In genomic region chr1:42931911-42932422, GRCh38 we compare ENCODE assay signal across 8 cellular contexts. TPM values are rescaled to one million over a fixed set of nuclear protein-coding genes. Genes with fewer than 3 reads are reported as not detected.
DNase-seq lines count a peak whose midpoint lies in the region; ATAC-seq and TF ChIP-seq lines count a peak whose summit lies in the region.

No MANE protein-coding gene starts in this region.

- H3K4me3 ChIP-seq in PC-3 (ENCODE audit: low read length): no peak overlapping the region
- no peak overlapping the region for H3K4me3 ChIP-seq in coronary artery

- peaks cover 1% of the 10 kb centered on the region for H3F3A ChIP-seq in PC-3 (ENCODE audit: low read length, unreplicated experiment)

- peaks cover 54% of the 10 kb centered on the region for H3K79me2 ChIP-seq in PC-3 (ENCODE audit: low read length)

- peak; percentile 69 for DNase-seq in PC-3
- peak; percentile 80 for DNase-seq in activated effector memory CD4-positive, alpha-beta T cell treated with Interleukin-2 at 50 U/mL for 16 hours
- no peak for DNase-seq in left lobe of liver (ENCODE audit: low spot score)
- DNase-seq in stimulated activated CD4-positive, alpha-beta T cell treated with anti-CD3 and anti-CD28 coated beads, TNF-alpha, amount 100 ng/mL, for 48 hours (ENCODE audit: low read depth in 3 of 3): peak; percentile 45 to 66 (median 64)
- DNase-seq in AG20443 (ENCODE audit: low spot score): no peak
- no peak for DNase-seq in coronary artery (ENCODE audit: low spot score)

- no TSS peak for BruUV-seq in PC-3 (replicated peaks; lab: Mats Ljungman, UMichigan)

- H3K4me2 ChIP-seq in PC-3 (ENCODE audit: low read length): peak overlapping the region; percentile 29

- no peaks in the 10 kb centered on the region for H3K27me3 ChIP-seq in PC-3 (ENCODE audit: low read length)

- peak overlapping the region; percentile 74 for H3K27ac ChIP-seq in PC-3 (ENCODE audit: low read length)
- peak overlapping the region in 1 of 2 donors; percentile 52 for H3K27ac ChIP-seq in coronary artery

- peak overlapping the region; percentile 45 for H3K9ac ChIP-seq in PC-3 (ENCODE audit: low read length)

- intact Hi-C loops in PC-3 (cut with micrococcal nuclease): no loop called here

- no peaks in the 10 kb centered on the region for H3K9me3 ChIP-seq in PC-3 (ENCODE audit: low read length)

- no peaks in the 10 kb centered on the region for H4K20me1 ChIP-seq in PC-3 (ENCODE audit: low read length)

- H3K4me1 ChIP-seq in PC-3 (ENCODE audit: insufficient read depth, low read length): peaks cover 55% of the 10 kb centered on the region

- POLR2A ChIA-PET in PC-3 (lab: Charles Lee; ENCODE audit: unreplicated experiment): interaction anchor here (0.6 kb wide), 1 partner anchor 112 kb away, joined by 43 read pairs; no protein-coding TSS in a partner anchor

- peaks cover 84% of the 10 kb centered on the region for H3K36me3 ChIP-seq in PC-3 (ENCODE audit: low read depth, low read length)

- TF ChIP-seq CTCF in PC-3 (conservative IDR thresholded peaks at IDR 0.05; ENCODE audit: low read depth, low read length): no peak
- no peak for TF ChIP-seq CTCF in coronary artery (IDR thresholded peaks at IDR 0.05)

- ATAC-seq in GM18520 (IDR thresholded peaks at IDR 0.05; ENCODE audit: unreplicated experiment) (peak; percentile 38), HG02938 (IDR thresholded peaks at IDR 0.05; ENCODE audit: unreplicated experiment) (peak; percentile 51), PC-3 (peak; percentile 48), left lobe of liver (peak; percentile 37)

- H2AFZ ChIP-seq in PC-3 (ENCODE audit: low read length): no peak overlapping the region

- H3K9me2 ChIP-seq in PC-3 (replicated peaks; ENCODE audit: low read length): no peaks in the 10 kb centered on the region

- CTCF ChIA-PET in PC-3 (lab: Charles Lee): interaction anchor here (0.8 kb wide), 1 partner anchor 142 kb away, joined by 4 read pairs; no protein-coding TSS in a partner anchor

RNA-seq across cellular contexts. Expression of gene SLC2A1, which starts 26.7 kb away (rescaled TPM):
- total RNA-seq in PC-3 (2014; rRNA removed) (245 and 264 TPM in 2 replicates), left lobe of liver (9.5 TPM)

Comparison
In these comparisons a context has a peak if more than half of its experiments do, and no peak if none do; other contexts are left out.
1. DNase-seq: peak in PC-3 (single experiment), activated effector memory CD4-positive, alpha-beta T cell treated with Interleukin-2 at 50 U/mL for 16 hours (single experiment) and stimulated activated CD4-positive, alpha-beta T cell treated with anti-CD3 and anti-CD28 coated beads, TNF-alpha, amount 100 ng/mL, for 48 hours (3 of 3); none in left lobe of liver (single experiment), AG20443 (single experiment) and coronary artery (single experiment).
2. RNA of gene SLC2A1, which starts 26.7 kb away (total RNA-seq): 245 to 264 TPM in PC-3; 9.5 TPM in left lobe of liver (single experiment); every median in the first group is over 10 times any median in the second.
3. Peak in every context shown above with its lines, with median percentiles within 50 percentile points of each other: ATAC-seq.